8 cellular contexts compared by ENCODE assay signal in the genomic region with DNA sequence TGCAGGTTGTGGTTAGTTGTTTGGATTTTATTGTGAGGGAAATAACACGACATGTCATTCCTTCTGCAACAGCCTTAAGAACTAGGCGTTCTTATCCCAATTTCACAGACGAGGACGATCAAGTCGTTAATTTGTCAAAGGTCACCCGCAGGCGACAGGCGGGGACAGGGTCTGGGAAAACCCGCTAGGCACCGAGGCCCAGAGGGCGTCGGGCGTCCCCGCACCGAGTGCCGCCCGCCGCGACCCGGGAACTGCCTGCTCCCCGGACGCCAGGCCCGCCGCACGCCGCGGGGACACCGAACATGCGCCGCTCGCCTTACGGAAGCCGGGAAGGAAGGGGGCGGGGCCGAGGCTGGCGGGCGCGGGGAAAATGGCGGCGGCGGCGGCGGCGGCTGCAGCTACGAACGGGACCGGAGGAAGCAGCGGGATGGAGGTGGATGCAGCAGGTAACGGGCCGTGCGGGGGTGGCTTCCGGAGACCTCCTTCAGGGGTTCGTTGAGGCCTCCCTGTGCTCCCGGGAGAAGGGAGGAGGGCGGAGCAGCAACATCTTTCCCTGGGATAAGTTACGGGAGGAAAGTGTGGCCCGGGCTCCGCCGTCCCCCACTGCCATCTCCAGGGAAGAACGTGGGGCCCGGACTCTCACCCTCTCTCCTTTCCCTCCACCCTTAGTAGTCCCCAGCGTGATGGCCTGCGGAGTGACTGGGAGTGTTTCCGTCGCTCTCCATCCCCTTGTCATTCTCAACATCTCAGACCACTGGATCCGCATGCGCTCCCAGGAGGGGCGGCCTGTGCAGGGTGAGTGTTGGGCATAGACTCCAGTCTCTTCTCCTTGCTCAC. TPM values are rescaled to one million over a fixed set of nuclear protein-coding genes. Genes with fewer than 3 reads are reported as not detected.
DNase-seq lines count a peak whose midpoint lies in the region; ATAC-seq and TF ChIP-seq lines count a peak whose summit lies in the region.

A gene (plus strand): TSS at position 349 of the 837 bp plus-strand sequence. CDS start 22 bp downstream, at position 371.

- H3K36me3 ChIP-seq in endodermal cell (ENCODE audit: control insufficient read depth, insufficient read depth, low read length), result peaks cover 36% of the 10 kb centered on the region

- no peaks in the 10 kb centered on the region for H3K27me3 Mint-ChIP-seq in endodermal cell (ENCODE audit: insufficient read depth)

- TF ChIP-seq CTCF in GM12864 (IDR thresholded peaks at IDR 0.05; ENCODE audit: low read depth, low read length, missing control alignments) (no peak), endodermal cell (conservative IDR thresholded peaks at IDR 0.05) (no peak)

- peak within 1 kb of the TSS; percentile 94 for H3K27ac Mint-ChIP-seq in endodermal cell

- H3K27ac ChIP-seq in endodermal cell (ENCODE audit: low read depth, low read length), result peak within 1 kb of the TSS; percentile 62

- peak within 1 kb of the TSS; percentile 68 for H3K9ac ChIP-seq in endodermal cell (ENCODE audit: extremely low read depth, low read length, poor library complexity, severe bottlenecking)

- peak within 1 kb of the TSS; percentile 91 for H3K4me3 Mint-ChIP-seq in endodermal cell

- no peaks in the 10 kb centered on the region for H3K27me3 ChIP-seq in endodermal cell (ENCODE audit: control insufficient read depth, insufficient read depth, low read length, poor library complexity, severe bottlenecking)

- no peak for DNase-seq in GM12864 (ENCODE audit: low read depth)
- DNase-seq in NOMO-1 (lab: John Stamatoyannopoulos, UW; ENCODE audit: unreplicated experiment in 2 of 2), result peak; percentile 65 to 90
- DNase-seq in activated CD8-positive, alpha-beta memory T cell treated with anti-CD3 and anti-CD28 coated beads, Interleukin-2, amount 50 U/mL, for 24 hours (ENCODE audit: extremely low read depth), result peak; percentile 59
- peak; percentile 92 for DNase-seq in endodermal cell
- peak; percentile 94 for DNase-seq in mesenteric fat pad (ENCODE audit: low spot score)
- peak; percentile 67 for DNase-seq in stimulated activated CD8-positive, alpha-beta memory T cell treated with anti-CD3 and anti-CD28 coated beads, Interleukin-15, amount 100 ng/mL, for 1 hour (ENCODE audit: low read depth)

- peak within 1 kb of the TSS; percentile 95 for H3K4me3 ChIP-seq in GM12864 (ENCODE audit: low read depth, low read length)
- peak within 1 kb of the TSS; percentile 92 for H3K4me3 ChIP-seq in endodermal cell (ENCODE audit: low read length)

- H3K4me1 ChIP-seq in endodermal cell (ENCODE audit: control insufficient read depth, insufficient read depth, low read length), result no peaks in the 10 kb centered on the region

- WGBS in endodermal cell (ENCODE audit: insufficient coverage in 1 of 2, insufficient read length in 1 of 2), 2 experiments, result 2 to 14% methylated on average over 7 to 68 of the region's 68 CpGs

- H3K9me3 Mint-ChIP-seq in endodermal cell, result no peaks in the 10 kb centered on the region

- H3K4me1 Mint-ChIP-seq in endodermal cell, result peaks cover 7% of the 10 kb centered on the region

- no peaks in the 10 kb centered on the region for H3K9me3 ChIP-seq in endodermal cell (ENCODE audit: control insufficient read depth, low read length)

- ATAC-seq in HG03175 (IDR thresholded peaks at IDR 0.05; ENCODE audit: unreplicated experiment), result peak; percentile 57
- ATAC-seq in HG02623 (IDR thresholded peaks at IDR 0.05; ENCODE audit: unreplicated experiment), result no peak

- H3K36me3 Mint-ChIP-seq in endodermal cell (ENCODE audit: low read depth), result peaks cover 35% of the 10 kb centered on the region

RNA-seq across cellular contexts. Expression of the gene that starts here (rescaled TPM):
- total RNA-seq in endodermal cell, result 100 to 1,000 TPM; 109 to 121 TPM
- 105 TPM for polyA plus RNA-seq in endodermal cell (2013, experiment 1 of 2)
- polyA plus RNA-seq in endodermal cell (2013, experiment 2 of 2), result 104 TPM
- 85.2 TPM for total RNA-seq in mesenteric fat pad
